ENCODE assay signal across 9 cellular contexts in genomic region chr7:97006146-97006950, GRCh38. TPM values are rescaled to one million over a fixed set of nuclear protein-coding genes. Genes with fewer than 3 reads are reported as not detected.
DNase-seq lines count a peak whose midpoint lies in the region; ATAC-seq, FAIRE-seq and TF ChIP-seq lines count a peak whose summit lies in the region.
"Had no signal": no experiment of that assay in that cellular context is flagged by ENCODE, and none has a peak within 500 bp of the region (broad histone marks: within the 10 kb centered on the region; RNA-seq: fewer than 3 reads in every experiment).

No MANE protein-coding gene starts in this region.

- peak; percentile 80 for ATAC-seq in GM21360 (IDR thresholded peaks at IDR 0.05; ENCODE audit: unreplicated experiment)

- H3K36me3 Mint-ChIP-seq in activated CD4-positive, alpha-beta memory T cell treated with anti-CD3 and anti-CD28 coated beads for 36 hours = peaks cover 3% of the 10 kb centered on the region

- H3K4me1 ChIP-seq in trophoblast cell (ENCODE audit: control insufficient read depth in 1 of 2, insufficient read depth in 2 of 2, low read length in 2 of 2) = peaks cover 22 to 26% of the 10 kb centered on the region in 2 experiments

- H3K4me2 ChIP-seq in trophoblast cell (ENCODE audit: low read length) = peak overlapping the region; percentile 81

- CTCF ChIA-PET in BJ (lab: Yijun Ruan, JAX) = interaction anchor here (0.7 kb wide), 1 partner anchor 18 kb away, joined by 3 read pairs; the partner anchor contains the start of gene DLX5
- CTCF ChIA-PET in activated CD4-positive, alpha-beta memory T cell treated with anti-CD3 and anti-CD28 coated beads for 36 hours (lab: Charles Lee) = interaction anchor here (0.9 to 2.9 kb wide), 2 partner anchors 15 to 21 kb away, joined by 3 to 11 read pairs; no protein-coding TSS in a partner anchor

- H3K27ac Mint-ChIP-seq in activated CD4-positive, alpha-beta memory T cell treated with anti-CD3 and anti-CD28 coated beads for 36 hours = no peak overlapping the region

- peak overlapping the region; percentile 96 for H2BK120ac ChIP-seq in trophoblast cell (ENCODE audit: insufficient read depth, low read length, poor library complexity)

- H3K4ac ChIP-seq in trophoblast cell (ENCODE audit: low read depth, low read length) = peak overlapping the region; percentile 88

- DNase-seq in BJ (ENCODE audit: low read depth) = no peak
- DNase-seq in M059J (ENCODE audit: low read depth) = peak; percentile 50
- peak; percentile 51 for DNase-seq in activated CD4-positive, alpha-beta memory T cell treated with anti-CD3 and anti-CD28 coated beads for 36 hours
- peak; percentile 22 for DNase-seq in fibroblast of villous mesenchyme (ENCODE audit: low read depth)
- peak; percentile 91 to 92 for DNase-seq in trophoblast cell
- DNase-seq in D721Med (ENCODE audit: insufficient read length, low spot score) = no peak
- DNase-seq in mesenteric fat pad (ENCODE audit: low spot score) = no peak

- TF ChIP-seq CTCF in BJ (IDR thresholded peaks at IDR 0.05; ENCODE audit: insufficient read depth, low read depth, low read length) (no peak), fibroblast of villous mesenchyme (IDR thresholded peaks at IDR 0.05; ENCODE audit: insufficient read depth, low read depth, low read length) (no peak), D721Med (IDR thresholded peaks at IDR 0.05; ENCODE audit: insufficient read depth, missing control alignments) (no peak)

- peak overlapping the region; percentile 94 for H2AFZ ChIP-seq in trophoblast cell (ENCODE audit: insufficient read depth, low read length, poor library complexity)

- peak overlapping the region; percentile 83 for H4K12ac ChIP-seq in trophoblast cell (ENCODE audit: low read depth, low read length)

- peak overlapping the region; percentile 83 for H3K27ac ChIP-seq in trophoblast cell (ENCODE audit: low read depth, low read length)
- H3K27ac ChIP-seq: epithelial cell of prostate had no signal

- intact Hi-C loops in activated CD4-positive, alpha-beta memory T cell treated with anti-CD3 and anti-CD28 coated beads for 36 hours (cut with micrococcal nuclease) = no loop called here

- peak overlapping the region; percentile 69 for H2AK5ac ChIP-seq in trophoblast cell (ENCODE audit: low read length)

- H3K9ac ChIP-seq in trophoblast cell (ENCODE audit: low read length) = peak overlapping the region; percentile 24

- H2BK12ac ChIP-seq in trophoblast cell (ENCODE audit: low read length) = peak overlapping the region; percentile 88

- peaks cover 20% of the 10 kb centered on the region for H3K4me1 Mint-ChIP-seq in activated CD4-positive, alpha-beta memory T cell treated with anti-CD3 and anti-CD28 coated beads for 36 hours (ENCODE audit: low read depth)

- no peaks in the 10 kb centered on the region for H3K9me3 ChIP-seq in trophoblast cell (ENCODE audit: insufficient read depth, low read depth, low read length)

- H3K18ac ChIP-seq in trophoblast cell (ENCODE audit: low read length) = peak overlapping the region; percentile 92

- H3K9me3 Mint-ChIP-seq in activated CD4-positive, alpha-beta memory T cell treated with anti-CD3 and anti-CD28 coated beads for 36 hours = no peaks in the 10 kb centered on the region

- peak overlapping the region; percentile 32 for H3K4me3 ChIP-seq in BJ (ENCODE audit: low read depth, low read length)
- H3K4me3 ChIP-seq in fibroblast of villous mesenchyme (ENCODE audit: low read depth, low read length) = peak overlapping the region; percentile 12
- peak overlapping the region; percentile 75 for H3K4me3 ChIP-seq in trophoblast cell (ENCODE audit: low read depth, low read length)

- peak overlapping the region; percentile 67 for H3K4me3 Mint-ChIP-seq in activated CD4-positive, alpha-beta memory T cell treated with anti-CD3 and anti-CD28 coated beads for 36 hours

- peaks cover 30% of the 10 kb centered on the region for H3K27me3 ChIP-seq in BJ (ENCODE audit: control insufficient read depth, insufficient read depth, low read length)
- H3K27me3 ChIP-seq in trophoblast cell (ENCODE audit: insufficient read depth, low read length) = no peaks in the 10 kb centered on the region

- peak overlapping the region; percentile 98 for H3K14ac ChIP-seq in trophoblast cell (ENCODE audit: low read length)

- FAIRE-seq in D721Med (lab: Jason Lieb, UNC) = no peak

- H3K36me3 ChIP-seq in BJ (ENCODE audit: control insufficient read depth, insufficient read depth, low read length) = no peaks in the 10 kb centered on the region
- no peaks in the 10 kb centered on the region for H3K36me3 ChIP-seq in trophoblast cell (ENCODE audit: control insufficient read depth in 1 of 2, insufficient read depth in 2 of 2, low read length in 2 of 2)

- H3K79me2 ChIP-seq in trophoblast cell (ENCODE audit: control insufficient read depth, insufficient read depth, low read length, poor library complexity) = peaks cover 8% of the 10 kb centered on the region

- H3K27me3 Mint-ChIP-seq in activated CD4-positive, alpha-beta memory T cell treated with anti-CD3 and anti-CD28 coated beads for 36 hours = peaks cover 81% of the 10 kb centered on the region

- peak overlapping the region; percentile 83 for H2BK5ac ChIP-seq in trophoblast cell (ENCODE audit: low read depth, low read length, poor library complexity)

- WGBS in trophoblast cell (ENCODE audit: extremely low coverage, insufficient coverage, insufficient read length) = no CpG with 5 or more reads among the region's 79 CpGs

- H3K23ac ChIP-seq in trophoblast cell (ENCODE audit: low read length) = no peak overlapping the region

- peak overlapping the region; percentile 92 for H4K8ac ChIP-seq in trophoblast cell (ENCODE audit: low read depth, low read length)

- H4K91ac ChIP-seq in trophoblast cell (ENCODE audit: low read depth, low read length) = peak overlapping the region; percentile 94

- H3K79me1 ChIP-seq in trophoblast cell (ENCODE audit: low read length) = peaks cover 23% of the 10 kb centered on the region

- POLR2A ChIA-PET in BJ (lab: Charles Lee) = no interaction called here
- POLR2A ChIA-PET in activated CD4-positive, alpha-beta memory T cell treated with anti-CD3 and anti-CD28 coated beads for 36 hours (lab: Charles Lee) = no interaction called here

RNA-seq across cellular contexts. Expression of gene DLX6, which starts 1.0 kb away (rescaled TPM):
- polyA plus RNA-seq in BJ (2011; rRNA removed) = not detected in 2 replicates
- polyA minus RNA-seq in BJ (2011; rRNA and poly(A)+ RNA removed) = not detected in 2 replicates
- total RNA-seq in M059J (2014; rRNA removed; shearing (Covaris generic)) = 0.22 and 1.6 TPM in 2 replicates
- not detected for total RNA-seq in activated CD4-positive, alpha-beta memory T cell treated with anti-CD3 and anti-CD28 coated beads for 36 hours
- total RNA-seq in fibroblast of villous mesenchyme (not detected in 2 replicates), mesenteric fat pad (not detected)
- 8.0 and 8.6 TPM in 2 replicates for polyA plus RNA-seq in trophoblast cell (2013)

RNA-seq across cellular contexts. Expression of gene DLX5, which starts 18.3 kb away (rescaled TPM):
- 0.09 TPM in 1 of 2 replicates, not detected in the other for polyA plus RNA-seq in BJ (2011; rRNA removed)
- polyA minus RNA-seq in BJ (2011; rRNA and poly(A)+ RNA removed) = not detected in 2 replicates
- total RNA-seq in M059J (2014; rRNA removed; shearing (Covaris generic)) = 0.98 and 1.2 TPM in 2 replicates
- total RNA-seq in activated CD4-positive, alpha-beta memory T cell treated with anti-CD3 and anti-CD28 coated beads for 36 hours = not detected
- not detected in 2 replicates for total RNA-seq in fibroblast of villous mesenchyme
- polyA plus RNA-seq in trophoblast cell (2013) = 71.1 and 72.5 TPM in 2 replicates
- 0.22 TPM for total RNA-seq in mesenteric fat pad

Comparison
In these comparisons a context has a peak if more than half of its experiments do, and no peak if none do; other contexts are left out.
1. DNase-seq: peak in M059J (single experiment), activated CD4-positive, alpha-beta memory T cell treated with anti-CD3 and anti-CD28 coated beads for 36 hours (single experiment), fibroblast of villous mesenchyme (single experiment) and trophoblast cell (2 of 2); none in BJ (single experiment), D721Med (single experiment) and mesenteric fat pad (single experiment).
2. H3K4me3 ChIP-seq: peak in every context shown above with its lines; median percentile 75 in trophoblast cell; 32 in BJ; 12 in fibroblast of villous mesenchyme.